In the genomic region with DNA sequence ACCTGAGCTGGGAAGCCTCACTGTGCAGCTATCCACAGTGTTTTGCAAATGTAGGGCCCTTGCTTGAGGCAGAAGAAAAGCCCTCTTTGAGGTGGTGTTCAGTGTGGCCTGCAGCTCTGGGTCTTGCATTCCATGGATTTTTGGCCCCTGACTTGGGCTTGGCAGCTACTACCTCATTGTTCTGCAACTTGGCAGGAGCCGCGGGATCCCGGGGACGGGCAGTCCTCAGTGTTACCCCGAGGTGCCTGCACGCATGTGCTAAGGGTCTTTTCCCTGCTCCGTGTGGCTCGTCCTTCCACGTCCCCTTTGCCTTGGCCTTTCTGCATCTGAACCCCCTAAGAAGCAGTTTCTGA, we compare ENCODE assay signal across 9 cellular contexts. TPM values are rescaled to one million over a fixed set of nuclear protein-coding genes. Genes with fewer than 3 reads are reported as not detected.
A peak's percentile ranks its signal among the peaks of the same experiment; 100 is the strongest.
DNase-seq lines count a peak whose midpoint lies in the region; ATAC-seq and TF ChIP-seq lines count a peak whose summit lies in the region.
"Had no signal": no experiment of that assay in that cellular context is flagged by ENCODE, and none has a peak within 500 bp of the region (broad histone marks: within the 10 kb centered on the region; RNA-seq: fewer than 3 reads in every experiment).

No MANE protein-coding gene starts in this region.

- TF ChIP-seq CTCF in right lobe of liver (IDR thresholded peaks at IDR 0.05) (no peak), uterus (IDR thresholded peaks at IDR 0.05) (no peak)

- WGBS in right lobe of liver (ENCODE audit: insufficient coverage, low coverage, low lambda C conversion rate, missing lambda C conversion rate) = 17% methylated on average over 5 of the region's 9 CpGs

- H3K79me2 ChIP-seq in Karpas-422 (ENCODE audit: low read length) = peaks cover 100% of the 10 kb centered on the region

- H3K9me2 ChIP-seq in Karpas-422 (replicated peaks; ENCODE audit: insufficient read depth, low read length) = no peaks in the 10 kb centered on the region

- no peak overlapping the region for H3K4me3 ChIP-seq in Karpas-422 (ENCODE audit: low read length)
- no peak overlapping the region for H3K4me3 ChIP-seq in right lobe of liver
- H3K4me3 ChIP-seq in uterus = no peak overlapping the region

- intact Hi-C loops in right lobe of liver (cut with DNase I) = no loop called here
- intact Hi-C loops in uterus (cut with DNase I; ENCODE audit: low total_unique reads) = no loop called here

- H3K4me1 ChIP-seq in Karpas-422 (ENCODE audit: low read length) (peaks cover 50% of the 10 kb centered on the region), right lobe of liver (peaks cover 0 to 35% (median 18%) of the 10 kb centered on the region in 4 donors), uterus (peaks cover 0 to 13% of the 10 kb centered on the region in 2 donors)

- H2AFZ ChIP-seq in Karpas-422 (ENCODE audit: low read length) = no peak overlapping the region

- H3K9me3 ChIP-seq in Karpas-422 (ENCODE audit: low read length) (no peaks in the 10 kb centered on the region), right lobe of liver (no peaks in the 10 kb centered on the region), uterus (no peaks in the 10 kb centered on the region)

- H3K27ac ChIP-seq in Karpas-422 (ENCODE audit: low read length) = peak overlapping the region; percentile 34; the same call in 1 of the 2 replicates
- H3K27ac ChIP-seq in right lobe of liver = peak overlapping the region in 1 of 3 donors; percentile 14
- peak overlapping the region in 1 of 2 donors; percentile 42 for H3K27ac ChIP-seq in uterus

- H4K20me1 ChIP-seq in Karpas-422 (ENCODE audit: insufficient read depth, low read depth, low read length) = peaks cover 96% of the 10 kb centered on the region

- H3K9ac ChIP-seq in Karpas-422 (ENCODE audit: low read length) = no peak overlapping the region

- TF ChIP-seq POLR2A in right lobe of liver (IDR thresholded peaks at IDR 0.05) (no peak), uterus (IDR thresholded peaks at IDR 0.05) (no peak)

- H3K4me2 ChIP-seq in Karpas-422 (ENCODE audit: low read depth, low read length, poor library complexity, severe bottlenecking) = no peak overlapping the region

- ATAC-seq in right lobe of liver = peak; percentile 32 to 55 (median 45)

- H3K36me3 ChIP-seq in Karpas-422 (ENCODE audit: insufficient read depth, low read length) (no peaks in the 10 kb centered on the region; the same call in 1 of the 2 replicates), right lobe of liver (peaks cover 0 to 9% (median 0%) of the 10 kb centered on the region in 4 donors), uterus (no peaks in the 10 kb centered on the region)

- DNase-seq in Karpas-422 = no peak
- DNase-seq in epidermal melanocyte (ENCODE audit: insufficient read length, low spot score) = peak; percentile 96
- peak in 2 of 3 donors; percentile 64 to 73 for DNase-seq in right lobe of liver
- peak; percentile 64 to 66 for DNase-seq in uterus
- DNase-seq in NCI-H1105 treated with DMSO at 0.1 percent for 48 hours (lab: John Stamatoyannopoulos, UW) = no peak
- no peak for DNase-seq in NCI-H1436 treated with DMSO at 0.1 percent for 48 hours (lab: John Stamatoyannopoulos, UW)
- DNase-seq in NCI-H2171 treated with DMSO at 0.1 percent for 48 hours (lab: John Stamatoyannopoulos, UW) = no peak
- DNase-seq in NCI-H748 (lab: John Stamatoyannopoulos, UW; ENCODE audit: unreplicated experiment) = no peak
- DNase-seq: SHP77 had no signal

- H3K27me3 ChIP-seq in Karpas-422 (ENCODE audit: low read length) = no peaks in the 10 kb centered on the region
- H3K27me3 ChIP-seq in right lobe of liver = no peaks in the 10 kb centered on the region
- no peaks in the 10 kb centered on the region for H3K27me3 ChIP-seq in uterus

RNA-seq across cellular contexts. Expression of gene NEK6, which starts 39.8 kb away (rescaled TPM):
- total RNA-seq in Karpas-422 (2014; rRNA removed; shearing (Covaris generic); ENCODE audit: low replicate concordance) = 77.9 and 93.3 TPM in 2 replicates
- total RNA-seq in right lobe of liver = 100 to 1,000 TPM in 1 of 6 experiments, 10 to 100 TPM in 5; 61.6 to 128 (median 67.5) TPM
- 10 to 100 TPM in 3 of 4 donors, 1 to 10 TPM in 1; 6.1 to 38.5 (median 34.7) TPM for total RNA-seq in uterus

Comparison
In these comparisons a context has a peak if more than half of its experiments do, and no peak if none do; other contexts are left out.
1. DNase-seq: peak in epidermal melanocyte (single experiment), right lobe of liver (2 of 3) and uterus (2 of 2); none in Karpas-422 (single experiment), NCI-H1105 treated with DMSO at 0.1 percent for 48 hours (single experiment), NCI-H1436 treated with DMSO at 0.1 percent for 48 hours (single experiment), NCI-H2171 treated with DMSO at 0.1 percent for 48 hours (single experiment) and NCI-H748 (single experiment).